Comparison of ENCODE assay signal across 8 cellular contexts in genomic region chr2:10122500-10123280, GRCh38. TPM values are rescaled to one million over a fixed set of nuclear protein-coding genes. Genes with fewer than 3 reads are reported as not detected.
A peak's percentile ranks its signal among the peaks of the same experiment; 100 is the strongest.
DNase-seq lines count a peak whose midpoint lies in the region; ATAC-seq and TF ChIP-seq lines count a peak whose summit lies in the region.

Gene RRM2, plus strand, starts transcription at chr2:10122739. Its CDS starts 60 bp downstream, at chr2:10122799.

- ATAC-seq in GM19328 (IDR thresholded peaks at IDR 0.05; ENCODE audit: unreplicated experiment) = peak; percentile 70
- peak; percentile 45 for ATAC-seq in HG03469 (IDR thresholded peaks at IDR 0.05; ENCODE audit: unreplicated experiment)
- peak; percentile 75 for ATAC-seq in left lobe of liver

- H3K27ac ChIP-seq in coronary artery = no peak within 1 kb of the TSS

- H3K4me3 ChIP-seq in coronary artery = peak within 1 kb of the TSS; percentile 75

- DNase-seq in C1 segment of cervical spinal cord (lab: John Stamatoyannopoulos, UW) = peak; percentile 17 to 83 (median 70)
- peak; percentile 83 to 98 for DNase-seq in NCI-H526 (lab: John Stamatoyannopoulos, UW)
- DNase-seq in activated CD4-positive, alpha-beta T cell treated with anti-CD3 and anti-CD28 coated beads for 4 hours = peak; percentile 83 to 85
- DNase-seq in coronary artery (ENCODE audit: low spot score) = peak; percentile 90
- DNase-seq in left lobe of liver (ENCODE audit: low spot score) = peak; percentile 92
- peak; percentile 97 for DNase-seq in stimulated activated CD4-positive, alpha-beta T cell treated with anti-CD3 and anti-CD28 coated beads, Interleukin-1b, Interleukin-23, amount 100 ng/mL, for 48 hours

- no peak for TF ChIP-seq CTCF in coronary artery (IDR thresholded peaks at IDR 0.05)

RNA-seq across cellular contexts. Expression of gene RRM2, which starts in this region (rescaled TPM):
- total RNA-seq in left lobe of liver = 2.7 TPM
